ENCODE assay signal across 30 cellular contexts in the genomic region with DNA sequence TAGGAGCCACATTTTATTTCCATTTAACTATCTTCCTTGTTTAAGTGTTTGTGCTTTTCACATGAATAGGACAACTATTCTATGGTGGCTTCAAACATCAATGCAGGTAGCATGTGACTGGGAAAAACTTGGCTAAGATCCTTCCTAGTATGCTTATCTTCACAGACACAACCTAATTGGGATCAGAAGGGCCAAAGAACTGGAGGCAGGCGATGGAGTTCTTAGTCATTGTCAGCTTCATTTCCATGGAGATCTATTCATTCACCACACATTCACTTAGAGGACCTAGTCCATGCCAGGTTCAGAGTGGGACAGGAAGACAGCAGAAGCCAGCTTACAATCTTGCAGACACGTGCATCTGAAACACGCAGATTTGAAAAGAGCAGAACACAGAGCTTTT.
"Had no signal": no experiment of that assay in that cellular context is flagged by ENCODE, and none has a peak within 500 bp of the region (broad histone marks: within the 10 kb centered on the region; RNA-seq: fewer than 3 reads in every experiment).

No MANE protein-coding gene starts in this region.

- DNase-seq: activated effector memory CD4-positive, alpha-beta T cell treated with anti-CD3 and anti-CD28 coated beads, Interleukin-2, amount 50 U/mL, for 16 hours; activated effector memory CD4-positive, alpha-beta T cell treated with Interleukin-2 at 50 U/mL for 16 hours; activated gamma-delta T cell; activated gamma-delta T cell treated with Interleukin-2 at 50 U/mL for 16 hours; activated naive CD4-positive, alpha-beta T cell; activated naive CD4-positive, alpha-beta T cell treated with anti-CD3 and anti-CD28 coated beads for 36 hours; activated naive CD4-positive, alpha-beta T cell treated with anti-CD3 and anti-CD28 coated beads, Interleukin-2, amount 10 ng/mL, durations not matched to agents 7 days and 5 days; activated naive CD4-positive, alpha-beta T cell treated with anti-CD3 and anti-CD28 coated beads, Interleukin-2, amount 50 U/mL, for 16 hours; activated naive CD4-positive, alpha-beta T cell treated with Interleukin-2 at 50 U/mL for 16 hours; activated naive CD8-positive, alpha-beta T cell treated with anti-CD3 and anti-CD28 coated beads for 36 hours; activated naive CD8-positive, alpha-beta T cell treated with anti-CD3 and anti-CD28 coated beads, Interleukin-2, amount 10 ng/mL, durations not matched to agents 7 days and 5 days; activated naive CD8-positive, alpha-beta T cell treated with anti-CD3 and anti-CD28 coated beads, Interleukin-2, amount 50 U/mL, for 24 hours; activated T-cell treated with anti-CD3 and anti-CD28 coated beads, Interleukin-2, amount 50 U/mL, for 24 hours; activated T-cell treated with anti-CD3 and anti-CD28 coated beads, Interleukin-2, amount 50 U/mL, for 4 hours; activated T-cell treated with anti-CD3 and anti-CD28 coated beads, Interleukin-2, amount 50 U/mL, for 48 hours; activated T-cell treated with anti-CD3 and anti-CD28 coated beads, Interleukin-2, amount 50 U/mL, for 72 hours; adrenal gland; amniotic stem cell; amygdala; anterior cingulate cortex; aorta; brain microvascular endothelial cell; caudate nucleus; central memory CD4-positive, alpha-beta T cell; cerebellar nuclear complex had no signal

- H3K4me1 ChIP-seq: adrenal gland, ascending aorta, breast epithelium had no signal

- H3K27ac ChIP-seq: adrenal gland, ascending aorta, brain microvascular endothelial cell, breast epithelium, cardiac muscle cell had no signal

- H3K4me3 ChIP-seq: adrenal gland, ascending aorta, breast epithelium, cardiac muscle cell had no signal

- H3K9me3 ChIP-seq: adrenal gland, ascending aorta had no signal

- H3K27me3 ChIP-seq: adrenal gland, ascending aorta, brain microvascular endothelial cell, breast epithelium, cardiac muscle cell had no signal

- H3K36me3 ChIP-seq: adrenal gland, ascending aorta, brain microvascular endothelial cell, breast epithelium, cardiac muscle cell had no signal

- ATAC-seq: activated naive CD4-positive, alpha-beta T cell treated with anti-CD3 and anti-CD28 coated beads, Interleukin-2, amount 50 U/mL, for 72 hours; activated naive CD8-positive, alpha-beta T cell treated with anti-CD3 and anti-CD28 coated beads, Interleukin-2, amount 50 U/mL, for 24 hours; activated T-cell treated with anti-CD3 and anti-CD28 coated beads, Interleukin-2, amount 50 U/mL, for 4 hours; activated T-cell treated with anti-CD3 and anti-CD28 coated beads, Interleukin-2, amount 50 U/mL, for 72 hours; activated T-helper 17 cell treated with anti-CD3 and anti-CD28 coated beads, Interleukin-2, amount 50 U/mL, for 72 hours had no signal
